1 cellular context compared by ENCODE assay signal in the genomic region with DNA sequence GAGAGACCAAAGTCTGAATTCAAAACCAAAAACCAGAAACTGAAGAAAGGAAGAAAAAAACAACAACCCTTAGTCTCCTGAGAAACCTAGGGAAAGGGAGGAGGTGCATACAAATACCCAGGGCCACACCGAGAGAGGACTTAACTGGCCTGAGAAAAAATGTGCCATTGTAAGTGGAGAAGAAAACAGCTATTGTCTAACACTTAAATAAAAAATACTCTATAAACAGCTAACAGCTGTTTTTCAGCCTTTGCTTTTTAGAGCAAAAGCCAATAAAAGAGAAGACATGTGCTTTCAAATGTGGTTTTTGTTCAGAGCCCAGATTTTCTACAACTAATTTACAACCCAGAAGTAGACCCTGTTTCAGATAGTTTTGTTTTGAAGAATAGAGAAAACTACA.
TF ChIP-seq lines count a peak whose summit lies in the region.

No MANE protein-coding gene starts in this region.

TF ChIP-seq in HepG2, 621 proteins besides CTCF, POLR2A, EP300 and RAD21:
- TF ChIP-seq, protein P1, sequence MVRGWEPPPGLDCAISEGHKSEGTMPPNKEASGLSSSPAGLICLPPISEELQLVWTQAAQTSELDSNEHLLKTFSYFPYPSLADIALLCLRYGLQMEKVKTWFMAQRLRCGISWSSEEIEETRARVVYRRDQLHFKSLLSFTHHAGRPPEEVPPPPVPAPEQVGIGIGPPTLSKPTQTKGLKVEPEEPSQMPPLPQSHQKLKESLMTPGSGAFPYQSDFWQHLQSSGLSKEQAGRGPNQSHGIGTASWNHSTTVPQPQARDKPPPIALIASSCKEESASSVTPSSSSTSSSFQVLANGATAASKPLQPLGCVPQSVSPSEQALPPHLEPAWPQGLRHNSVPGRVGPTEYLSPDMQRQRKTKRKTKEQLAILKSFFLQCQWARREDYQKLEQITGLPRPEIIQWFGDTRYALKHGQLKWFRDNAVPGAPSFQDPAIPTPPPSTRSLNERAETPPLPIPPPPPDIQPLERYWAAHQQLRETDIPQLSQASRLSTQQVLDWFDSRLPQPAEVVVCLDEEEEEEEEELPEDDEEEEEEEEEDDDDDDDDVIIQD (CRISPR knock-in tag; IDR thresholded peaks at IDR 0.05; ENCODE audit: low read depth): no peak
- TF ChIP-seq, protein P2, sequence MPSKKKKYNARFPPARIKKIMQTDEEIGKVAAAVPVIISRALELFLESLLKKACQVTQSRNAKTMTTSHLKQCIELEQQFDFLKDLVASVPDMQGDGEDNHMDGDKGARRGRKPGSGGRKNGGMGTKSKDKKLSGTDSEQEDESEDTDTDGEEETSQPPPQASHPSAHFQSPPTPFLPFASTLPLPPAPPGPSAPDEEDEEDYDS (CRISPR knock-in tag; IDR thresholded peaks at IDR 0.05): no peak
- no peak for TF ChIP-seq ZNF569 (CRISPR knock-in tag; IDR thresholded peaks at IDR 0.05; ENCODE audit: borderline replicate concordance)
- no peak for TF ChIP-seq SNRNP70 (IDR thresholded peaks at IDR 0.05; ENCODE audit: low read depth, low read length)
- TF ChIP-seq, protein P3, sequence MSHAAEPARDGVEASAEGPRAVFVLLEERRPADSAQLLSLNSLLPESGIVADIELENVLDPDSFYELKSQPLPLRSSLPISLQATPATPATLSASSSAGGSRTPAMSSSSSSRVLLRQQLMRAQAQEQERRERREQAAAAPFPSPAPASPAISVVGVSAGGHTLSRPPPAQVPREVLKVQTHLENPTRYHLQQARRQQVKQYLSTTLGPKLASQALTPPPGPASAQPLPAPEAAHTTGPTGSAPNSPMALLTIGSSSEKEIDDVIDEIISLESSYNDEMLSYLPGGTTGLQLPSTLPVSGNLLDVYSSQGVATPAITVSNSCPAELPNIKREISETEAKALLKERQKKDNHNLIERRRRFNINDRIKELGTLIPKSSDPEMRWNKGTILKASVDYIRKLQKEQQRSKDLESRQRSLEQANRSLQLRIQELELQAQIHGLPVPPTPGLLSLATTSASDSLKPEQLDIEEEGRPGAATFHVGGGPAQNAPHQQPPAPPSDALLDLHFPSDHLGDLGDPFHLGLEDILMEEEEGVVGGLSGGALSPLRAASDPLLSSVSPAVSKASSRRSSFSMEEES (CRISPR knock-in tag; IDR thresholded peaks at IDR 0.05): no peak
- TF ChIP-seq SCMH1 (CRISPR knock-in tag; IDR thresholded peaks at IDR 0.05; ENCODE audit: borderline replicate concordance): no peak
- TF ChIP-seq PHF5A (CRISPR knock-in tag; IDR thresholded peaks at IDR 0.05; ENCODE audit: low read depth, unreplicated experiment): no peak
- no peak for TF ChIP-seq BRCA1 (CRISPR knock-in tag; IDR thresholded peaks at IDR 0.05)
- no peak for TF ChIP-seq MAFK (conservative IDR thresholded peaks at IDR 0.05 in 1 of 2, IDR thresholded peaks at IDR 0.05 in 1 of 2; ENCODE audit: low read length in 2 of 2)
- TF ChIP-seq, protein P4, sequence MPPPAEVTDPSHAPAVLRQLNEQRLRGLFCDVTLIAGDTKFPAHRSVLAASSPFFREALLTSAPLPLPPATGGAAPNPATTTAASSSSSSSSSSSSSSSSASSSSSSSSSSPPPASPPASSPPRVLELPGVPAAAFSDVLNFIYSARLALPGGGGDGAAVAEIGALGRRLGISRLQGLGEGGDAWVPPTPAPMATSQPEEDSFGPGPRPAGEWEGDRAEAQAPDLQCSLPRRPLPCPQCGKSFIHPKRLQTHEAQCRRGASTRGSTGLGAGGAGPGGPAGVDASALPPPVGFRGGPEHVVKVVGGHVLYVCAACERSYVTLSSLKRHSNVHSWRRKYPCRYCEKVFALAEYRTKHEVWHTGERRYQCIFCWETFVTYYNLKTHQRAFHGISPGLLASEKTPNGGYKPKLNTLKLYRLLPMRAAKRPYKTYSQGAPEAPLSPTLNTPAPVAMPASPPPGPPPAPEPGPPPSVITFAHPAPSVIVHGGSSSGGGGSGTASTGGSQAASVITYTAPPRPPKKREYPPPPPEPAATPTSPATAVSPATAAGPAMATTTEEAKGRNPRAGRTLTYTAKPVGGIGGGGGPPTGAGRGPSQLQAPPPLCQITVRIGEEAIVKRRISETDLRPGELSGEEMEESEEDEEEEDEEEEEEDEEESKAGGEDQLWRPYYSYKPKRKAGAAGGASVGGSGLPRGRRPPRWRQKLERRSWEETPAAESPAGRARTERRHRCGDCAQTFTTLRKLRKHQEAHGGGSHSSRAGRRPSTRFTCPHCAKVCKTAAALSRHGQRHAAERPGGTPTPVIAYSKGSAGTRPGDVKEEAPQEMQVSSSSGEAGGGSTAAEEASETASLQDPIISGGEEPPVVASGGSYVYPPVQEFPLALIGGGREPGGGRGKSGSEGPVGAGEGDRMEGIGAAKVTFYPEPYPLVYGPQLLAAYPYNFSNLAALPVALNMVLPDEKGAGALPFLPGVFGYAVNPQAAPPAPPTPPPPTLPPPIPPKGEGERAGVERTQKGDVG (CRISPR knock-in tag; IDR thresholded peaks at IDR 0.05; ENCODE audit: borderline replicate concordance): no peak
- TF ChIP-seq KDM4B (CRISPR knock-in tag; IDR thresholded peaks at IDR 0.05): no peak
- TF ChIP-seq HDAC2 (CRISPR knock-in tag; IDR thresholded peaks at IDR 0.05): no peak
- TF ChIP-seq, protein P5, sequence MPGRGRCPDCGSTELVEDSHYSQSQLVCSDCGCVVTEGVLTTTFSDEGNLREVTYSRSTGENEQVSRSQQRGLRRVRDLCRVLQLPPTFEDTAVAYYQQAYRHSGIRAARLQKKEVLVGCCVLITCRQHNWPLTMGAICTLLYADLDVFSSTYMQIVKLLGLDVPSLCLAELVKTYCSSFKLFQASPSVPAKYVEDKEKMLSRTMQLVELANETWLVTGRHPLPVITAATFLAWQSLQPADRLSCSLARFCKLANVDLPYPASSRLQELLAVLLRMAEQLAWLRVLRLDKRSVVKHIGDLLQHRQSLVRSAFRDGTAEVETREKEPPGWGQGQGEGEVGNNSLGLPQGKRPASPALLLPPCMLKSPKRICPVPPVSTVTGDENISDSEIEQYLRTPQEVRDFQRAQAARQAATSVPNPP (CRISPR knock-in tag; IDR thresholded peaks at IDR 0.05): no peak
- TF ChIP-seq ZNF672 (CRISPR knock-in tag; IDR thresholded peaks at IDR 0.05): no peak
- TF ChIP-seq FOXK2 (IDR thresholded peaks at IDR 0.05): no peak
- TF ChIP-seq PRMT3 (CRISPR knock-in tag; IDR thresholded peaks at IDR 0.05; ENCODE audit: borderline replicate concordance, low read depth): no peak
- TF ChIP-seq, protein P6, sequence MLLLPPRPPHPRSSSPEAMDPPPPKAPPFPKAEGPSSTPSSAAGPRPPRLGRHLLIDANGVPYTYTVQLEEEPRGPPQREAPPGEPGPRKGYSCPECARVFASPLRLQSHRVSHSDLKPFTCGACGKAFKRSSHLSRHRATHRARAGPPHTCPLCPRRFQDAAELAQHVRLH (CRISPR knock-in tag; IDR thresholded peaks at IDR 0.05; ENCODE audit: borderline replicate concordance, low read depth): no peak
- TF ChIP-seq ZNF788 (CRISPR knock-in tag; IDR thresholded peaks at IDR 0.05; ENCODE audit: borderline replicate concordance): no peak
- TF ChIP-seq, protein P7, sequence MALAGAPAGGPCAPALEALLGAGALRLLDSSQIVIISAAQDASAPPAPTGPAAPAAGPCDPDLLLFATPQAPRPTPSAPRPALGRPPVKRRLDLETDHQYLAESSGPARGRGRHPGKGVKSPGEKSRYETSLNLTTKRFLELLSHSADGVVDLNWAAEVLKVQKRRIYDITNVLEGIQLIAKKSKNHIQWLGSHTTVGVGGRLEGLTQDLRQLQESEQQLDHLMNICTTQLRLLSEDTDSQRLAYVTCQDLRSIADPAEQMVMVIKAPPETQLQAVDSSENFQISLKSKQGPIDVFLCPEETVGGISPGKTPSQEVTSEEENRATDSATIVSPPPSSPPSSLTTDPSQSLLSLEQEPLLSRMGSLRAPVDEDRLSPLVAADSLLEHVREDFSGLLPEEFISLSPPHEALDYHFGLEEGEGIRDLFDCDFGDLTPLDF (CRISPR knock-in tag; IDR thresholded peaks at IDR 0.05): no peak
